Comparison of ENCODE assay signal across 10 cellular contexts in the genomic region with DNA sequence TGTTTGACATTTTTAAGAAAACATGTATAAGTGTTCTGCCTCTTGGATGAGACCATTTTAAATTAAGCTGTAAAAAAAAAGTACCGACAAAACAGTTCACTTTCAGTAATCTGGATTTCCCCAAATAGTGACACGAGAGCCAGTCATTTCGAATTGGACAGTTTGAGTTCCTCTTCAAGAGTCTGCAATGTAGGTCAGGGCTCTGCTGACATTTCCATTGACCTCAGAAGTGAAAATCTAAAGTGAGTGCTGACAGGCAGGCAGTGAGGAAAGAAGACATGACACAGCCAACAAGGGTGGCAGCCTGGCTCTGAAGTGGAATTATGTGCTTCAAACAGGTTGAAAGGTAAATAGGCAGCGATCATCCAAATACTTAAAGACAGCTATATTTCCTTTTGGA. TPM values are rescaled to one million over a fixed set of nuclear protein-coding genes. Genes with fewer than 3 reads are reported as not detected.
DNase-seq lines count a peak whose midpoint lies in the region; ATAC-seq, FAIRE-seq and TF ChIP-seq lines count a peak whose summit lies in the region.
"Had no signal": no experiment of that assay in that cellular context is flagged by ENCODE, and none has a peak within 500 bp of the region (broad histone marks: within the 10 kb centered on the region; RNA-seq: fewer than 3 reads in every experiment).

A gene with protein sequence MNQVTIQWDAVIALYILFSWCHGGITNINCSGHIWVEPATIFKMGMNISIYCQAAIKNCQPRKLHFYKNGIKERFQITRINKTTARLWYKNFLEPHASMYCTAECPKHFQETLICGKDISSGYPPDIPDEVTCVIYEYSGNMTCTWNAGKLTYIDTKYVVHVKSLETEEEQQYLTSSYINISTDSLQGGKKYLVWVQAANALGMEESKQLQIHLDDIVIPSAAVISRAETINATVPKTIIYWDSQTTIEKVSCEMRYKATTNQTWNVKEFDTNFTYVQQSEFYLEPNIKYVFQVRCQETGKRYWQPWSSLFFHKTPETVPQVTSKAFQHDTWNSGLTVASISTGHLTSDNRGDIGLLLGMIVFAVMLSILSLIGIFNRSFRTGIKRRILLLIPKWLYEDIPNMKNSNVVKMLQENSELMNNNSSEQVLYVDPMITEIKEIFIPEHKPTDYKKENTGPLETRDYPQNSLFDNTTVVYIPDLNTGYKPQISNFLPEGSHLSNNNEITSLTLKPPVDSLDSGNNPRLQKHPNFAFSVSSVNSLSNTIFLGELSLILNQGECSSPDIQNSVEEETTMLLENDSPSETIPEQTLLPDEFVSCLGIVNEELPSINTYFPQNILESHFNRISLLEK (plus strand): TSS at position 259 of the 400 bp plus-strand sequence. CDS start 1,667 bp downstream, outside the sequence.

- peaks cover 16% of the 10 kb centered on the region for H3K27me3 Mint-ChIP-seq in activated CD8-positive, alpha-beta memory T cell treated with anti-CD3 and anti-CD28 coated beads, Interleukin-2, amount 10 ng/mL, durations not matched to agents 7 days and 5 days
- no peaks in the 10 kb centered on the region for H3K27me3 Mint-ChIP-seq in natural killer cell treated with Interleukin-12 subunit alpha and Interleukin-12 subunit beta and Interleukin-15 and Interleukin-18, amount 100 ng/mL, for 72 hours

- CTCF ChIA-PET in activated CD8-positive, alpha-beta memory T cell treated with anti-CD3 and anti-CD28 coated beads, Interleukin-2, amount 10 ng/mL, durations not matched to agents 7 days and 5 days (lab: Charles Lee), result interaction anchor here (0.6 to 2.5 kb wide), 4 partner anchors 21 to 1131 kb away, joined by 3 to 21 read pairs (median 4); no protein-coding TSS in a partner anchor

- H3K9me3 Mint-ChIP-seq in activated CD8-positive, alpha-beta memory T cell treated with anti-CD3 and anti-CD28 coated beads, Interleukin-2, amount 10 ng/mL, durations not matched to agents 7 days and 5 days (ENCODE audit: low read depth), result peaks cover 8% of the 10 kb centered on the region
- H3K9me3 Mint-ChIP-seq in natural killer cell treated with Interleukin-12 subunit alpha and Interleukin-12 subunit beta and Interleukin-15 and Interleukin-18, amount 100 ng/mL, for 72 hours, result peaks cover 3% of the 10 kb centered on the region

- H3K27ac Mint-ChIP-seq in activated CD8-positive, alpha-beta memory T cell treated with anti-CD3 and anti-CD28 coated beads, Interleukin-2, amount 10 ng/mL, durations not matched to agents 7 days and 5 days, result peak within 1 kb of the TSS; percentile 27
- peak within 1 kb of the TSS; percentile 96 to 98 for H3K27ac Mint-ChIP-seq in natural killer cell treated with Interleukin-12 subunit alpha and Interleukin-12 subunit beta and Interleukin-15 and Interleukin-18, amount 100 ng/mL, for 72 hours

- FAIRE-seq in D721Med (lab: Jason Lieb, UNC), result no peak

- DNase-seq in activated CD8-positive, alpha-beta memory T cell treated with anti-CD3 and anti-CD28 coated beads, Interleukin-2, amount 10 ng/mL, durations not matched to agents 7 days and 5 days, result peak; percentile 56
- no peak for DNase-seq in activated CD8-positive, alpha-beta memory T cell treated with anti-CD3 and anti-CD28 coated beads, Interleukin-2, amount 50 U/mL, for 48 hours
- peak; percentile 80 for DNase-seq in natural killer cell treated with Interleukin-12 subunit alpha and Interleukin-12 subunit beta and Interleukin-15 and Interleukin-18, amount 100 ng/mL, for 72 hours (ENCODE audit: low spot score)
- DNase-seq in D721Med (ENCODE audit: insufficient read length, low spot score) (no peak), AG20443 (ENCODE audit: low spot score) (no peak), DMS79 (lab: John Stamatoyannopoulos, UW) (no peak)
- DNase-seq: aorta had no signal

- TF ChIP-seq CTCF in D721Med (IDR thresholded peaks at IDR 0.05; ENCODE audit: insufficient read depth, missing control alignments), result no peak

- H3K4me3 Mint-ChIP-seq in activated CD8-positive, alpha-beta memory T cell treated with anti-CD3 and anti-CD28 coated beads, Interleukin-2, amount 10 ng/mL, durations not matched to agents 7 days and 5 days, result no peak within 1 kb of the TSS
- H3K4me3 Mint-ChIP-seq in natural killer cell treated with Interleukin-12 subunit alpha and Interleukin-12 subunit beta and Interleukin-15 and Interleukin-18, amount 100 ng/mL, for 72 hours, result peak within 1 kb of the TSS; percentile 81

- peaks cover 11% of the 10 kb centered on the region for H3K36me3 Mint-ChIP-seq in activated CD8-positive, alpha-beta memory T cell treated with anti-CD3 and anti-CD28 coated beads, Interleukin-2, amount 10 ng/mL, durations not matched to agents 7 days and 5 days
- peaks cover 17% of the 10 kb centered on the region for H3K36me3 Mint-ChIP-seq in natural killer cell treated with Interleukin-12 subunit alpha and Interleukin-12 subunit beta and Interleukin-15 and Interleukin-18, amount 100 ng/mL, for 72 hours

- peaks cover 47% of the 10 kb centered on the region for H3K4me1 Mint-ChIP-seq in activated CD8-positive, alpha-beta memory T cell treated with anti-CD3 and anti-CD28 coated beads, Interleukin-2, amount 10 ng/mL, durations not matched to agents 7 days and 5 days
- peaks cover 49 to 64% of the 10 kb centered on the region in 2 donors for H3K4me1 Mint-ChIP-seq in natural killer cell treated with Interleukin-12 subunit alpha and Interleukin-12 subunit beta and Interleukin-15 and Interleukin-18, amount 100 ng/mL, for 72 hours (ENCODE audit: low read depth in 2 of 2)

- ATAC-seq in activated CD8-positive, alpha-beta memory T cell treated with anti-CD3 and anti-CD28 coated beads, Interleukin-2, amount 10 ng/mL, durations not matched to agents 7 days and 5 days, result peak; percentile 32
- ATAC-seq in GM21717 (IDR thresholded peaks at IDR 0.05; ENCODE audit: unreplicated experiment) (peak; percentile 95), HG03521 (IDR thresholded peaks at IDR 0.05; ENCODE audit: unreplicated experiment) (peak; percentile 83)
- ATAC-seq in natural killer cell treated with Interleukin-12 subunit alpha and Interleukin-12 subunit beta and Interleukin-15 and Interleukin-18, amount 100 ng/mL, for 72 hours, result peak; percentile 89 to 91

RNA-seq across cellular contexts. Expression of the gene that starts here (rescaled TPM):
- 1 to 10 TPM in 1 of 2 experiments, under 1 TPM in 1; 0.53 to 2.2 TPM for total RNA-seq in activated CD8-positive, alpha-beta memory T cell treated with anti-CD3 and anti-CD28 coated beads, Interleukin-2, amount 10 ng/mL, durations not matched to agents 7 days and 5 days
- 1 to 10 TPM; 7.4 to 8.3 TPM for total RNA-seq in natural killer cell treated with Interleukin-12 subunit alpha and Interleukin-12 subunit beta and Interleukin-15 and Interleukin-18, amount 100 ng/mL, for 72 hours
- total RNA-seq: renal cortical epithelial cell had no signal

Comparison
In these comparisons a context has a peak if more than half of its experiments do, and no peak if none do; other contexts are left out.
1. DNase-seq: peak in activated CD8-positive, alpha-beta memory T cell treated with anti-CD3 and anti-CD28 coated beads, Interleukin-2, amount 10 ng/mL, durations not matched to agents 7 days and 5 days (single experiment) and natural killer cell treated with Interleukin-12 subunit alpha and Interleukin-12 subunit beta and Interleukin-15 and Interleukin-18, amount 100 ng/mL, for 72 hours (single experiment); none in activated CD8-positive, alpha-beta memory T cell treated with anti-CD3 and anti-CD28 coated beads, Interleukin-2, amount 50 U/mL, for 48 hours (single experiment), D721Med (single experiment), AG20443 (single experiment) and DMS79 (single experiment).
2. ATAC-seq: peak in every context shown above with its lines; median percentile 95 in GM21717; 90 in natural killer cell treated with Interleukin-12 subunit alpha and Interleukin-12 subunit beta and Interleukin-15 and Interleukin-18, amount 100 ng/mL, for 72 hours; 83 in HG03521; 32 in activated CD8-positive, alpha-beta memory T cell treated with anti-CD3 and anti-CD28 coated beads, Interleukin-2, amount 10 ng/mL, durations not matched to agents 7 days and 5 days.